15 cellular contexts compared by ENCODE assay signal in genomic region chr1:153631047-153632022, GRCh38. TPM values are rescaled to one million over a fixed set of nuclear protein-coding genes. Genes with fewer than 3 reads are reported as not detected.
DNase-seq lines count a peak whose midpoint lies in the region; ATAC-seq, FAIRE-seq and TF ChIP-seq lines count a peak whose summit lies in the region.
"Had no signal": no experiment of that assay in that cellular context is flagged by ENCODE, and none has a peak within 500 bp of the region (broad histone marks: within the 10 kb centered on the region; RNA-seq: fewer than 3 reads in every experiment).

No MANE protein-coding gene starts in this region.

- TF ChIP-seq RAD21 in HepG2 (CRISPR knock-in tag; IDR thresholded peaks at IDR 0.05) = no peak

- peaks cover 53% of the 10 kb centered on the region for H3K79me2 ChIP-seq in HepG2 (ENCODE audit: insufficient read depth, low read length)

- peak overlapping the region; percentile 78 for H3K9ac ChIP-seq in HepG2 (ENCODE audit: insufficient read depth, low read depth, low read length)

- in situ Hi-C loops in HepG2 (cut with HindIII; ENCODE audit: extremely low pct_ligation_motif_present, low pct_unique_long_range_greater_than_20kb) = no loop called here
- in situ Hi-C loops in transverse colon (cut with MboI; ENCODE audit: low pct_ligation_motif_present in 1 of 4, low pct_unique_long_range_greater_than_20kb in 1 of 4, low sequenced_read_pairs in 3 of 4) = no loop called here

- CTCF ChIA-PET in HepG2 (lab: Yijun Ruan, JAX; ENCODE audit: low intra/inter-chr PET ratio, low total read pairs) = no interaction called here

- ATAC-seq in heart left ventricle (no peak), left ventricle myocardium superior (no peak), HepG2 (no peak), left colon (no peak), HG02571 (IDR thresholded peaks at IDR 0.05; ENCODE audit: unreplicated experiment) (no peak)
- ATAC-seq: GM23338 had no signal

- POLR2A ChIA-PET in HepG2 (lab: Yijun Ruan, JAX) = interaction anchor here (0.8 to 15.2 kb wide), 6 partner anchors 13 to 359 kb away, joined by 3 to 390 read pairs (median 3); partner anchors contain the start of genes RPS27, S100A14 and S100A16

- no peak for TF ChIP-seq POLR2A in heart left ventricle (IDR thresholded peaks at IDR 0.05)
- TF ChIP-seq POLR2A in HepG2 (IDR thresholded peaks at IDR 0.05; ENCODE audit: insufficient read depth in 1 of 2, low read depth in 2 of 2, low read length in 2 of 2) = 0 out of 4 replicates have a peak, but pooled peaks of 1 of the 2 experiments have one; percentile 23
- no peak for TF ChIP-seq POLR2A in transverse colon (IDR thresholded peaks at IDR 0.05)

- peak in 1 of 2 experiments; percentile 48; a peak in 1 of 4 replicates for TF ChIP-seq EP300 in HepG2 (IDR thresholded peaks at IDR 0.05; ENCODE audit: low read depth in 2 of 2, low read length in 2 of 2)
- TF ChIP-seq EP300 in HepG2 (CRISPR knock-in tag; IDR thresholded peaks at IDR 0.05; ENCODE audit: borderline replicate concordance) = no peak
- no peak for TF ChIP-seq EP300 in transverse colon (IDR thresholded peaks at IDR 0.05; ENCODE audit: low read depth)

- H3K36me3 ChIP-seq in heart left ventricle (peaks cover 0 to 9% (median 4%) of the 10 kb centered on the region in 9 donors), HepG2 (replicated peaks in 1 of 2; ENCODE audit: control insufficient read depth in 1 of 2, insufficient read depth in 2 of 2, low read length in 2 of 2) (peaks cover 2 to 6% of the 10 kb centered on the region in 2 experiments; a peak in 4 of 5 replicates), transverse colon (peaks cover 0 to 4% (median under 1%) of the 10 kb centered on the region in 4 donors)

- TF ChIP-seq CTCF in heart left ventricle (IDR thresholded peaks at IDR 0.05) (no peak), HepG2 (CRISPR knock-in tag; IDR thresholded peaks at IDR 0.05) (no peak), transverse colon (IDR thresholded peaks at IDR 0.05) (no peak)

- peaks cover 10% of the 10 kb centered on the region for H4K20me1 ChIP-seq in HepG2 (ENCODE audit: insufficient read depth, low read length)

- peak overlapping the region; percentile 91 for H3K4me2 ChIP-seq in HepG2 (ENCODE audit: low read depth, low read length)
- H3K4me2 ChIP-seq: GM23338 had no signal

- no peak overlapping the region for H2AFZ ChIP-seq in HepG2 (ENCODE audit: low read length)
- H2AFZ ChIP-seq: GM23338 had no signal

- peak; percentile 83 for FAIRE-seq in HepG2 (lab: Jason Lieb, UNC)

- H3K4me3 ChIP-seq in heart left ventricle (peak overlapping the region in 6 of 12 donors; percentile 37 to 87 (median 54)), HepG2 (replicated peaks in 1 of 3; ENCODE audit: insufficient read depth in 1 of 3, low read depth in 2 of 3, low read length in 3 of 3) (peak overlapping the region; percentile 10 to 84 (median 72); a peak in 2 of 6 replicates), transverse colon (no peak overlapping the region)
- H3K4me3 ChIP-seq: GM23338 had no signal

- intact Hi-C loops in heart left ventricle (cut with DNase I) (loop anchor here in 4 of 10 donors (2.0 to 5.0 kb wide), 5 partner anchors 19 to 99 kb away; partner anchors contain the start of genes ILF2 (in 3 of the 4), INTS3 (in 1 of the 4) and S100A16 (in 1 of the 4)), left ventricle myocardium superior (cut with micrococcal nuclease) (no loop called here), HepG2 (cut with micrococcal nuclease; ENCODE audit: unreplicated experiment) (loop anchor here (5.0 kb wide), 1 partner anchor 41 kb away; the partner anchor contains the start of gene ILF2), transverse colon (cut with DNase I; ENCODE audit: low total_unique reads) (no loop called here), left colon (cut with DNase I, micrococcal nuclease) (no loop called here)

- H3K4me1 ChIP-seq in heart left ventricle = peaks cover 4 to 74% (median 47%) of the 10 kb centered on the region in 12 donors
- H3K4me1 ChIP-seq in HepG2 (ENCODE audit: insufficient read depth, low read length) = peaks cover 74% of the 10 kb centered on the region
- H3K4me1 ChIP-seq in transverse colon = peaks cover 20 to 55% (median 46%) of the 10 kb centered on the region in 4 donors

- DNase-seq in heart left ventricle (no peak), left ventricle myocardium superior (no peak), HepG2 (ENCODE audit: low spot score) (peak; percentile 78), transverse colon (no peak), Kasumi-1 (lab: John Stamatoyannopoulos, UW) (no peak), left colon (no peak)
- DNase-seq: activated gamma-delta T cell; cortex of kidney; NCI-H2171 treated with DMSO at 0.1 percent for 48 hours; stimulated activated CD4-positive, alpha-beta T cell treated with anti-CD3 and anti-CD28 coated beads, Interleukin-4, amount 100 ng/mL, for 24 hours; stimulated activated naive CD4-positive, alpha-beta T cell had no signal

- BruUV-seq in HepG2 (replicated peaks; lab: Mats Ljungman, UMichigan) = no TSS peak

- WGBS in heart left ventricle, 4 donors = 73 to 81% (median 79%) methylated on average over 10 of the region's 10 CpGs
- 51% methylated on average over 10 of the region's 10 CpGs for WGBS in HepG2 (ENCODE audit: low lambda C conversion rate)
- 67 to 70% methylated on average over 4 to 10 of the region's 10 CpGs for WGBS in transverse colon (ENCODE audit: low coverage in 1 of 2), 2 donors

- H3K27me3 ChIP-seq in heart left ventricle = no peaks in the 10 kb centered on the region
- H3K27me3 ChIP-seq in HepG2 (ENCODE audit: control insufficient read depth in 1 of 2, insufficient read depth in 2 of 2, low read length in 2 of 2) = no peaks in the 10 kb centered on the region
- H3K27me3 ChIP-seq in transverse colon = no peaks in the 10 kb centered on the region

- H3K27ac ChIP-seq in heart left ventricle (peak overlapping the region in 10 of 12 donors; percentile 11 to 97 (median 94)), angular gyrus (ENCODE audit: low read depth, low read length) (peak overlapping the region; percentile 92), HepG2 (ENCODE audit: extremely low read length, insufficient read depth, low read length) (peak overlapping the region; percentile 87), transverse colon (peak overlapping the region in 3 of 4 donors; percentile 23 to 42 (median 23))

- no peaks in the 10 kb centered on the region for H3K9me3 ChIP-seq in heart left ventricle
- no peaks in the 10 kb centered on the region for H3K9me3 ChIP-seq in HepG2 (ENCODE audit: low read length)
- H3K9me3 ChIP-seq in transverse colon = no peaks in the 10 kb centered on the region

RNA-seq across cellular contexts. Expression of gene CHTOP, which starts 2.5 kb away (rescaled TPM):
- total RNA-seq in heart left ventricle (10 to 100 TPM; 48.4 to 92.0 (median 67.7) TPM), left ventricle myocardium superior (73.3 TPM), HepG2 (2016; rRNA removed; fragmentation: Illumina TruSeq; extraction: Trizol) (35.4 and 38.0 TPM in 2 replicates), transverse colon (10 to 100 TPM; 35.2 to 86.1 (median 65.2) TPM), left colon (10 to 100 TPM; 54.0 to 61.5 TPM)
- polyA plus RNA-seq in heart left ventricle (10 to 100 TPM; 72.9 to 73.4 TPM), HepG2 (2011; rRNA removed) (47.1 and 51.9 TPM in 2 replicates)
- 14.3 and 17.0 TPM in 2 replicates for total RNA-seq in HepG2 (2016; cell fraction: cytosol; rRNA removed; fragmentation: Illumina TruSeq; extraction: Trizol; ENCODE audit: low read depth)
- 34.0 and 41.6 TPM in 2 replicates for total RNA-seq in HepG2 (2016; cell fraction: insoluble cytoplasmic fraction; rRNA removed; fragmentation: Illumina TruSeq; extraction: Trizol)
- total RNA-seq in HepG2 (2016; cell fraction: membrane; rRNA removed; fragmentation: Illumina TruSeq; extraction: Trizol) = 24.6 and 26.6 TPM in 2 replicates
- 60.5 and 67.4 TPM in 2 replicates for total RNA-seq in HepG2 (2016; cell fraction: nucleus; rRNA removed; fragmentation: Illumina TruSeq; extraction: Trizol)
- polyA plus RNA-seq in HepG2 (2011; cell fraction: cytosol; rRNA removed) = 33.6 and 37.2 TPM in 2 replicates
- 57.8 and 64.5 TPM in 2 replicates for polyA plus RNA-seq in HepG2 (2011; cell fraction: nucleus; rRNA removed)
- polyA plus RNA-seq in HepG2 (2012) = 40.9 and 49.6 TPM in 2 replicates
- polyA plus RNA-seq in HepG2 (2016; cell fraction: cytosol; fragmentation: Illumina TruSeq; extraction: Trizol; ENCODE audit: low read depth) = 11.0 and 11.5 TPM in 2 replicates
- polyA plus RNA-seq in HepG2 (2016; cell fraction: insoluble cytoplasmic fraction; fragmentation: Illumina TruSeq; extraction: Trizol; ENCODE audit: low read depth) = 59.9 and 65.3 TPM in 2 replicates
- 17.8 and 18.3 TPM in 2 replicates for polyA plus RNA-seq in HepG2 (2016; cell fraction: membrane; fragmentation: Illumina TruSeq; extraction: Trizol; ENCODE audit: low read depth)
- 108 TPM in 2 replicates for polyA plus RNA-seq in HepG2 (2016; cell fraction: nucleus; fragmentation: Illumina TruSeq; extraction: Trizol; ENCODE audit: insufficient read depth, low read depth)
- 34.2 and 56.3 TPM in 2 replicates for polyA minus RNA-seq in HepG2 (2011; rRNA and poly(A)+ RNA removed; ENCODE audit: low replicate concordance)
- polyA minus RNA-seq in HepG2 (2011; cell fraction: cytosol; rRNA and poly(A)+ RNA removed) = 16.0 and 16.8 TPM in 2 replicates
- polyA minus RNA-seq in HepG2 (2011; cell fraction: nucleus; rRNA and poly(A)+ RNA removed) = 134 and 152 TPM in 2 replicates

RNA-seq across cellular contexts. Expression of gene S100A1, which starts 3.1 kb away (rescaled TPM):
- total RNA-seq in heart left ventricle = 1,000 to 10,000 TPM; 1,023 to 2,291 (median 2,114) TPM
- polyA plus RNA-seq in heart left ventricle = 1,000 to 10,000 TPM in 1 of 2 donors, 100 to 1,000 TPM in 1; 752 to 3,565 TPM
- total RNA-seq in left ventricle myocardium superior = 2,048 TPM
- 120 and 151 TPM in 2 replicates for total RNA-seq in HepG2 (2016; rRNA removed; fragmentation: Illumina TruSeq; extraction: Trizol)
- 28.0 and 35.5 TPM in 2 replicates for total RNA-seq in HepG2 (2016; cell fraction: cytosol; rRNA removed; fragmentation: Illumina TruSeq; extraction: Trizol; ENCODE audit: low read depth)
- 119 and 133 TPM in 2 replicates for total RNA-seq in HepG2 (2016; cell fraction: insoluble cytoplasmic fraction; rRNA removed; fragmentation: Illumina TruSeq; extraction: Trizol)
- 48.1 and 56.1 TPM in 2 replicates for total RNA-seq in HepG2 (2016; cell fraction: membrane; rRNA removed; fragmentation: Illumina TruSeq; extraction: Trizol)
- total RNA-seq in HepG2 (2016; cell fraction: nucleus; rRNA removed; fragmentation: Illumina TruSeq; extraction: Trizol) = 54.6 and 59.6 TPM in 2 replicates
- 238 and 251 TPM in 2 replicates for polyA plus RNA-seq in HepG2 (2011; rRNA removed)
- polyA plus RNA-seq in HepG2 (2011; cell fraction: cytosol; rRNA removed) = 339 and 395 TPM in 2 replicates
- 68.2 and 87.5 TPM in 2 replicates for polyA plus RNA-seq in HepG2 (2011; cell fraction: nucleus; rRNA removed)
- polyA plus RNA-seq in HepG2 (2012) = 109 and 178 TPM in 2 replicates
- 100 and 132 TPM in 2 replicates for polyA plus RNA-seq in HepG2 (2016; cell fraction: cytosol; fragmentation: Illumina TruSeq; extraction: Trizol; ENCODE audit: low read depth)
- 381 and 401 TPM in 2 replicates for polyA plus RNA-seq in HepG2 (2016; cell fraction: insoluble cytoplasmic fraction; fragmentation: Illumina TruSeq; extraction: Trizol; ENCODE audit: low read depth)
- polyA plus RNA-seq in HepG2 (2016; cell fraction: membrane; fragmentation: Illumina TruSeq; extraction: Trizol; ENCODE audit: low read depth) = 143 and 156 TPM in 2 replicates
- 222 and 236 TPM in 2 replicates for polyA plus RNA-seq in HepG2 (2016; cell fraction: nucleus; fragmentation: Illumina TruSeq; extraction: Trizol; ENCODE audit: insufficient read depth, low read depth)
- polyA minus RNA-seq in HepG2 (2011; rRNA and poly(A)+ RNA removed; ENCODE audit: low replicate concordance) = 3.5 and 272 TPM in 2 replicates
- polyA minus RNA-seq in HepG2 (2011; cell fraction: cytosol; rRNA and poly(A)+ RNA removed) = 102 and 128 TPM in 2 replicates
- 35.0 and 41.2 TPM in 2 replicates for polyA minus RNA-seq in HepG2 (2011; cell fraction: nucleus; rRNA and poly(A)+ RNA removed)
- total RNA-seq in transverse colon = 1 to 10 TPM in 2 of 4 donors, not detected in 2; 3.7 to 4.4 TPM
- 1 to 10 TPM; 1.6 to 1.9 TPM for total RNA-seq in left colon

RNA-seq across cellular contexts. Expression of gene S100A13, which starts 4.0 kb away (rescaled TPM):
- 100 to 1,000 TPM in 7 of 9 donors, 10 to 100 TPM in 2; 98.1 to 189 (median 132) TPM for total RNA-seq in heart left ventricle
- 100 to 1,000 TPM; 173 to 272 TPM for polyA plus RNA-seq in heart left ventricle
- 124 TPM for total RNA-seq in left ventricle myocardium superior
- total RNA-seq in HepG2 (2016; rRNA removed; fragmentation: Illumina TruSeq; extraction: Trizol) = 89.5 and 115 TPM in 2 replicates
- 78.4 and 101 TPM in 2 replicates for total RNA-seq in HepG2 (2016; cell fraction: cytosol; rRNA removed; fragmentation: Illumina TruSeq; extraction: Trizol; ENCODE audit: low read depth)
- 101 and 125 TPM in 2 replicates for total RNA-seq in HepG2 (2016; cell fraction: insoluble cytoplasmic fraction; rRNA removed; fragmentation: Illumina TruSeq; extraction: Trizol)
- total RNA-seq in HepG2 (2016; cell fraction: membrane; rRNA removed; fragmentation: Illumina TruSeq; extraction: Trizol) = 88.5 and 93.4 TPM in 2 replicates
- 30.0 and 35.1 TPM in 2 replicates for total RNA-seq in HepG2 (2016; cell fraction: nucleus; rRNA removed; fragmentation: Illumina TruSeq; extraction: Trizol)
- polyA plus RNA-seq in HepG2 (2011; rRNA removed) = 172 TPM in 2 replicates
- 139 and 163 TPM in 2 replicates for polyA plus RNA-seq in HepG2 (2011; cell fraction: cytosol; rRNA removed)
- polyA plus RNA-seq in HepG2 (2011; cell fraction: nucleus; rRNA removed) = 32.1 and 42.4 TPM in 2 replicates
- 56.6 and 75.4 TPM in 2 replicates for polyA plus RNA-seq in HepG2 (2012)
- polyA plus RNA-seq in HepG2 (2016; cell fraction: cytosol; fragmentation: Illumina TruSeq; extraction: Trizol; ENCODE audit: low read depth) = 82.7 and 114 TPM in 2 replicates
- 106 and 116 TPM in 2 replicates for polyA plus RNA-seq in HepG2 (2016; cell fraction: insoluble cytoplasmic fraction; fragmentation: Illumina TruSeq; extraction: Trizol; ENCODE audit: low read depth)
- polyA plus RNA-seq in HepG2 (2016; cell fraction: membrane; fragmentation: Illumina TruSeq; extraction: Trizol; ENCODE audit: low read depth) = 65.7 and 84.0 TPM in 2 replicates
- 50.7 and 51.1 TPM in 2 replicates for polyA plus RNA-seq in HepG2 (2016; cell fraction: nucleus; fragmentation: Illumina TruSeq; extraction: Trizol; ENCODE audit: insufficient read depth, low read depth)
- polyA minus RNA-seq in HepG2 (2011; rRNA and poly(A)+ RNA removed; ENCODE audit: low replicate concordance) = 42.6 and 182 TPM in 2 replicates
- polyA minus RNA-seq in HepG2 (2011; cell fraction: cytosol; rRNA and poly(A)+ RNA removed) = 11.7 and 13.7 TPM in 2 replicates
- 6.7 and 6.8 TPM in 2 replicates for polyA minus RNA-seq in HepG2 (2011; cell fraction: nucleus; rRNA and poly(A)+ RNA removed)
- 10 to 100 TPM; 33.8 to 67.8 (median 45.5) TPM for total RNA-seq in transverse colon
- total RNA-seq in left colon = 10 to 100 TPM; 46.2 to 59.1 TPM

RNA-seq across cellular contexts. Expression of gene S100A14, which starts 15.2 kb away (rescaled TPM):
- total RNA-seq in heart left ventricle (1 to 10 TPM in 7 of 9 donors, under 1 TPM in 1, not detected in 1; 0.79 to 6.1 (median 3.9) TPM), left ventricle myocardium superior (5.7 TPM), HepG2 (2016; rRNA removed; fragmentation: Illumina TruSeq; extraction: Trizol) (1.4 and 2.0 TPM in 2 replicates), transverse colon (100 to 1,000 TPM; 134 to 514 (median 437) TPM), left colon (100 to 1,000 TPM; 443 to 453 TPM)
- polyA plus RNA-seq in heart left ventricle (1 to 10 TPM; 1.7 to 4.4 TPM), HepG2 (2011; rRNA removed) (7.7 and 10.8 TPM in 2 replicates)
- 1.2 and 1.6 TPM in 2 replicates for total RNA-seq in HepG2 (2016; cell fraction: cytosol; rRNA removed; fragmentation: Illumina TruSeq; extraction: Trizol; ENCODE audit: low read depth)
- 1.8 and 2.4 TPM in 2 replicates for total RNA-seq in HepG2 (2016; cell fraction: insoluble cytoplasmic fraction; rRNA removed; fragmentation: Illumina TruSeq; extraction: Trizol)
- total RNA-seq in HepG2 (2016; cell fraction: membrane; rRNA removed; fragmentation: Illumina TruSeq; extraction: Trizol) = 2.2 and 2.4 TPM in 2 replicates
- 0.75 and 1.1 TPM in 2 replicates for total RNA-seq in HepG2 (2016; cell fraction: nucleus; rRNA removed; fragmentation: Illumina TruSeq; extraction: Trizol)
- polyA plus RNA-seq in HepG2 (2011; cell fraction: cytosol; rRNA removed) = 11.2 and 16.8 TPM in 2 replicates
- polyA plus RNA-seq in HepG2 (2011; cell fraction: nucleus; rRNA removed) = 1.5 and 3.7 TPM in 2 replicates
- polyA plus RNA-seq in HepG2 (2012) = 4.8 and 6.4 TPM in 2 replicates
- 1.8 and 2.7 TPM in 2 replicates for polyA plus RNA-seq in HepG2 (2016; cell fraction: cytosol; fragmentation: Illumina TruSeq; extraction: Trizol; ENCODE audit: low read depth)
- 2.4 and 2.9 TPM in 2 replicates for polyA plus RNA-seq in HepG2 (2016; cell fraction: insoluble cytoplasmic fraction; fragmentation: Illumina TruSeq; extraction: Trizol; ENCODE audit: low read depth)
- 3.3 TPM in 2 replicates for polyA plus RNA-seq in HepG2 (2016; cell fraction: membrane; fragmentation: Illumina TruSeq; extraction: Trizol; ENCODE audit: low read depth)
- polyA plus RNA-seq in HepG2 (2016; cell fraction: nucleus; fragmentation: Illumina TruSeq; extraction: Trizol; ENCODE audit: insufficient read depth, low read depth) = 1.6 and 2.4 TPM in 2 replicates
- polyA minus RNA-seq in HepG2 (2011; rRNA and poly(A)+ RNA removed; ENCODE audit: low replicate concordance) = 2.0 and 23.9 TPM in 2 replicates
- 1.5 and 2.7 TPM in 2 replicates for polyA minus RNA-seq in HepG2 (2011; cell fraction: cytosol; rRNA and poly(A)+ RNA removed)
- not detected in 2 replicates for polyA minus RNA-seq in HepG2 (2011; cell fraction: nucleus; rRNA and poly(A)+ RNA removed)
- polyA plus RNA-seq: BJ had no signal

RNA-seq across cellular contexts. Expression of gene S100A16, which starts 18.4 kb away (rescaled TPM):
- total RNA-seq in heart left ventricle (10 to 100 TPM; 37.2 to 92.6 (median 45.4) TPM), left ventricle myocardium superior (42.2 TPM), HepG2 (2016; rRNA removed; fragmentation: Illumina TruSeq; extraction: Trizol) (46.0 and 51.2 TPM in 2 replicates), transverse colon (100 to 1,000 TPM; 181 to 223 (median 196) TPM), left colon (100 to 1,000 TPM; 191 to 231 TPM)
- polyA plus RNA-seq in heart left ventricle (100 to 1,000 TPM in 1 of 2 donors, 10 to 100 TPM in 1; 72.6 to 233 TPM), HepG2 (2011; rRNA removed) (195 and 203 TPM in 2 replicates)
- 35.2 and 50.8 TPM in 2 replicates for total RNA-seq in HepG2 (2016; cell fraction: cytosol; rRNA removed; fragmentation: Illumina TruSeq; extraction: Trizol; ENCODE audit: low read depth)
- 46.0 and 49.1 TPM in 2 replicates for total RNA-seq in HepG2 (2016; cell fraction: insoluble cytoplasmic fraction; rRNA removed; fragmentation: Illumina TruSeq; extraction: Trizol)
- total RNA-seq in HepG2 (2016; cell fraction: membrane; rRNA removed; fragmentation: Illumina TruSeq; extraction: Trizol) = 64.5 and 88.0 TPM in 2 replicates
- 17.2 and 18.5 TPM in 2 replicates for total RNA-seq in HepG2 (2016; cell fraction: nucleus; rRNA removed; fragmentation: Illumina TruSeq; extraction: Trizol)
- 207 and 257 TPM in 2 replicates for polyA plus RNA-seq in HepG2 (2011; cell fraction: cytosol; rRNA removed)
- 63.0 and 64.5 TPM in 2 replicates for polyA plus RNA-seq in HepG2 (2011; cell fraction: nucleus; rRNA removed)
- polyA plus RNA-seq in HepG2 (2012) = 50.0 and 61.9 TPM in 2 replicates
- 56.0 and 73.0 TPM in 2 replicates for polyA plus RNA-seq in HepG2 (2016; cell fraction: cytosol; fragmentation: Illumina TruSeq; extraction: Trizol; ENCODE audit: low read depth)
- polyA plus RNA-seq in HepG2 (2016; cell fraction: insoluble cytoplasmic fraction; fragmentation: Illumina TruSeq; extraction: Trizol; ENCODE audit: low read depth) = 58.3 and 61.2 TPM in 2 replicates
- 82.4 and 91.4 TPM in 2 replicates for polyA plus RNA-seq in HepG2 (2016; cell fraction: membrane; fragmentation: Illumina TruSeq; extraction: Trizol; ENCODE audit: low read depth)
- 34.9 and 35.7 TPM in 2 replicates for polyA plus RNA-seq in HepG2 (2016; cell fraction: nucleus; fragmentation: Illumina TruSeq; extraction: Trizol; ENCODE audit: insufficient read depth, low read depth)
- 116 and 347 TPM in 2 replicates for polyA minus RNA-seq in HepG2 (2011; rRNA and poly(A)+ RNA removed; ENCODE audit: low replicate concordance)
- polyA minus RNA-seq in HepG2 (2011; cell fraction: cytosol; rRNA and poly(A)+ RNA removed) = 41.2 and 43.1 TPM in 2 replicates
- 31.9 and 35.2 TPM in 2 replicates for polyA minus RNA-seq in HepG2 (2011; cell fraction: nucleus; rRNA and poly(A)+ RNA removed)

Comparison
In these comparisons a context has a peak if more than half of its experiments do, and no peak if none do; other contexts are left out.
1. H3K27ac ChIP-seq: peak in every context shown above with its lines; median percentile 94 in heart left ventricle; 92 in angular gyrus; 87 in HepG2; 23 in transverse colon.
2. H3K4me3 ChIP-seq: peak in HepG2 (3 of 3); none in transverse colon (0 of 4).
3. RNA of gene S100A1, which starts 3.1 kb away (total RNA-seq): 1,023 to 2,291 TPM in heart left ventricle, 2,048 TPM in left ventricle myocardium superior (single experiment) and 28.0 to 151 TPM in HepG2; 3.7 to 4.4 TPM in transverse colon and 1.6 to 1.9 TPM in left colon; every median in the first group is over 4 times any median in the second.